In the genomic region with DNA sequence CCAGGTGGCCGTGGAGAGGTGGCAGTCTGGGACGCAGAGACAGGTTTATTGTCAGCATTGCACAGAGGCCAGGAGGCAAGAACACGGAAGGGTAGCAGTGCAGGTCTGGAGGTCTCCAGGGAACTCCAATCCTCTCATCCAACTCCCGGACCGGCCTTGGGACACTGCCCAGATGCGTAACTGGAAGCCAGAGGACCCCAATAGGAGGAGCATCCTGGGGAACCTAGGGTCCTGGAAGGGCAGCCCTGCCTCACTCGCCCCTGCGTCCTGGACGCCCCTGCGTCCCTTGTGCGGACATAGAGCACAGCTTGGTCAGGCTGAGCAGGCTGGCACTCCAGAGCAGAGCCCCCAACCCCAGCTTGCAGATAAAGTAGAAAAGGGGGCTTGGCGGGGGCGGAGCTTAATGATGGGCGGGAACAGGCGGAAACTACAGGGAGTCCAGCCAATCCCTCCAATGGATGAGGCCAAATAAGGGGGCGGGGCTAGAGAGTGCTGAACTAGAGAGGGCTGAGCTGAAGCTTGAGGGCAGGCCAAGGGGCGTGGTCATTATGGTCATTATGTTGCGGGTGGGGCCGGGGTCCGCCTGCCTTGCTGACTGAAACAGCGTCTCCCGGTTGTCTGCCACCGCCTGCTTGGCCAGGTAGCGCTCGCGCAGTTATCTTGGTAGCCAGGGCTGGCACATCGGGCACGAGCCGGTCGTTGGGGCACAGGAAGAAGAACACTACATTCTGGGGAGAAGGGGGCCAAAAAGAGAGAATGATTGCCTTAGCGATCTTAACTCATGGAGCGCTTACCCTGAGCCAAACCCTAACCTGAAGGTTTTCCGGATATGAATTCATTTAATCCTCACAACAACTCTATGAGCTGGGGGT, we compare ENCODE assay signal across 8 cellular contexts. TPM values are rescaled to one million over a fixed set of nuclear protein-coding genes. Genes with fewer than 3 reads are reported as not detected.
DNase-seq lines count a peak whose midpoint lies in the region; ATAC-seq and TF ChIP-seq lines count a peak whose summit lies in the region.

No MANE protein-coding gene starts in this region.

- H3K36me3 Mint-ChIP-seq in activated naive CD8-positive, alpha-beta T cell treated with anti-CD3 and anti-CD28 coated beads for 36 hours: no peaks in the 10 kb centered on the region

- H3K4me3 Mint-ChIP-seq in activated naive CD8-positive, alpha-beta T cell treated with anti-CD3 and anti-CD28 coated beads for 36 hours: peak overlapping the region; percentile 76

- H3K27me3 ChIP-seq in RWPE2 (ENCODE audit: insufficient read depth, poor library complexity, severe bottlenecking) (no peaks in the 10 kb centered on the region), neutrophil (peaks cover 44% of the 10 kb centered on the region), upper lobe of left lung (no peaks in the 10 kb centered on the region)

- peak overlapping the region; percentile 30 for H3K4me3 ChIP-seq in RWPE2 (ENCODE audit: severe bottlenecking)
- H3K4me3 ChIP-seq in neutrophil (ENCODE audit: low read depth in 1 of 2, low read length in 1 of 2): peak overlapping the region; percentile 72 to 75
- peak overlapping the region; percentile 48 to 61 (median 60) for H3K4me3 ChIP-seq in upper lobe of left lung

- H3K36me3 ChIP-seq in RWPE2 (ENCODE audit: low read depth) (no peaks in the 10 kb centered on the region), neutrophil (no peaks in the 10 kb centered on the region), upper lobe of left lung (no peaks in the 10 kb centered on the region)

- 18 to 26% methylated on average over 22 to 33 of the region's 33 CpGs for WGBS in upper lobe of left lung, 2 donors

- peaks cover 5% of the 10 kb centered on the region for H3K27me3 Mint-ChIP-seq in activated naive CD8-positive, alpha-beta T cell treated with anti-CD3 and anti-CD28 coated beads for 36 hours

- no peaks in the 10 kb centered on the region for H3K9me3 ChIP-seq in RWPE2 (ENCODE audit: severe bottlenecking)
- H3K9me3 ChIP-seq in neutrophil: no peaks in the 10 kb centered on the region
- no peaks in the 10 kb centered on the region for H3K9me3 ChIP-seq in upper lobe of left lung

- H3K9me3 Mint-ChIP-seq in activated naive CD8-positive, alpha-beta T cell treated with anti-CD3 and anti-CD28 coated beads for 36 hours: no peaks in the 10 kb centered on the region

- no peak for TF ChIP-seq EP300 in upper lobe of left lung (IDR thresholded peaks at IDR 0.05)

- peaks cover 10% of the 10 kb centered on the region for H3K4me1 Mint-ChIP-seq in activated naive CD8-positive, alpha-beta T cell treated with anti-CD3 and anti-CD28 coated beads for 36 hours

- peak; percentile 49 for ATAC-seq in RWPE2 (ENCODE audit: low read depth)
- ATAC-seq in upper lobe of left lung (ENCODE audit: low FRiP score in 2 of 2): peak; percentile 82 to 87
- ATAC-seq in GM18907 (IDR thresholded peaks at IDR 0.05; ENCODE audit: unreplicated experiment): no peak

- TF ChIP-seq CTCF in RWPE2 (IDR thresholded peaks at IDR 0.05; ENCODE audit: poor library complexity, severe bottlenecking): no peak
- TF ChIP-seq CTCF in neutrophil (IDR thresholded peaks at IDR 0.05): no peak
- TF ChIP-seq CTCF in upper lobe of left lung (IDR thresholded peaks at IDR 0.05): no peak

- TF ChIP-seq POLR2A in upper lobe of left lung (IDR thresholded peaks at IDR 0.05): peak in 2 of 4 donors; percentile 38 to 66

- peak; percentile 57 for DNase-seq in COLO668 (lab: John Stamatoyannopoulos, UW; ENCODE audit: unreplicated experiment)
- DNase-seq in HT-29 (ENCODE audit: low spot score): peak; percentile 82
- no peak for DNase-seq in RWPE2 (ENCODE audit: low spot score)
- DNase-seq in activated naive CD8-positive, alpha-beta T cell treated with anti-CD3 and anti-CD28 coated beads for 36 hours: peak; percentile 68
- peak; percentile 36 for DNase-seq in glomerular visceral epithelial cell (ENCODE audit: extremely low spot score)
- DNase-seq in upper lobe of left lung: peak; percentile 76 to 95

- H3K27ac ChIP-seq in RWPE2 (ENCODE audit: poor library complexity, severe bottlenecking): no peak overlapping the region
- H3K27ac ChIP-seq in neutrophil: no peak overlapping the region
- H3K27ac ChIP-seq in upper lobe of left lung: peak overlapping the region in 3 of 4 donors; percentile 68 to 85 (median 77)

- H3K4me1 ChIP-seq in RWPE2 (ENCODE audit: insufficient read depth, poor library complexity, severe bottlenecking): peaks cover 6% of the 10 kb centered on the region
- peaks cover 16 to 20% of the 10 kb centered on the region in 2 experiments for H3K4me1 ChIP-seq in neutrophil (ENCODE audit: control insufficient read depth in 1 of 2, insufficient read depth in 1 of 2, low read depth in 1 of 2, low read length in 1 of 2)
- H3K4me1 ChIP-seq in upper lobe of left lung: peaks cover 17 to 32% (median 21%) of the 10 kb centered on the region in 4 donors

- H3K27ac Mint-ChIP-seq in activated naive CD8-positive, alpha-beta T cell treated with anti-CD3 and anti-CD28 coated beads for 36 hours: no peak overlapping the region

RNA-seq across cellular contexts. Expression of gene ARHGEF19, which starts 3.7 kb away (rescaled TPM):
- total RNA-seq in HT-29 (2014; rRNA removed; shearing (Covaris generic)): 15.8 and 15.9 TPM in 2 replicates
- 1 to 10 TPM; 4.4 to 4.5 TPM for total RNA-seq in activated naive CD8-positive, alpha-beta T cell treated with anti-CD3 and anti-CD28 coated beads for 36 hours
- total RNA-seq in upper lobe of left lung: 10 to 100 TPM in 4 of 6 donors, 1 to 10 TPM in 2; 3.5 to 70.2 (median 12.6) TPM

RNA-seq across cellular contexts. Expression of gene CPLANE2, which starts 20.9 kb away (rescaled TPM):
- total RNA-seq in HT-29 (2014; rRNA removed; shearing (Covaris generic)): 16.3 and 25.7 TPM in 2 replicates
- 1 to 10 TPM; 2.2 to 2.5 TPM for total RNA-seq in activated naive CD8-positive, alpha-beta T cell treated with anti-CD3 and anti-CD28 coated beads for 36 hours
- total RNA-seq in upper lobe of left lung: 10 to 100 TPM in 2 of 6 donors, 1 to 10 TPM in 4; 3.0 to 11.6 (median 8.0) TPM

Comparison
In these comparisons a context has a peak if more than half of its experiments do, and no peak if none do; other contexts are left out.
1. H3K27ac ChIP-seq: peak in upper lobe of left lung (3 of 4); none in RWPE2 (single experiment) and neutrophil (single experiment).
2. Peak in every context shown above with its lines, with median percentiles within 50 percentile points of each other: H3K4me3 ChIP-seq.